1 cellular context compared by ENCODE assay signal in genomic region chr1:220189750-220190347, GRCh38.
TF ChIP-seq lines count a peak whose summit lies in the region.

No MANE protein-coding gene starts in this region.

TF ChIP-seq in WTC11, 78 proteins besides CTCF, POLR2A, EP300 and RAD21 (continued from another document):
- TF ChIP-seq PREB (CRISPR knock-in tag; IDR thresholded peaks at IDR 0.05; ENCODE audit: borderline replicate concordance) (no peak), ZNF532 (CRISPR knock-in tag; IDR thresholded peaks at IDR 0.05; ENCODE audit: borderline replicate concordance) (no peak), NR1H2 (CRISPR knock-in tag; IDR thresholded peaks at IDR 0.05) (no peak), MXD4 (CRISPR knock-in tag; IDR thresholded peaks at IDR 0.05; ENCODE audit: borderline replicate concordance) (no peak), NFE2L1 (CRISPR knock-in tag; IDR thresholded peaks at IDR 0.05) (no peak), FOXJ3 (CRISPR knock-in tag; IDR thresholded peaks at IDR 0.05; ENCODE audit: borderline replicate concordance) (no peak)
TF ChIP-seq in WTC11: peak in this region for 0.
